Comparison of ENCODE assay signal across 24 cellular contexts in the genomic region with DNA sequence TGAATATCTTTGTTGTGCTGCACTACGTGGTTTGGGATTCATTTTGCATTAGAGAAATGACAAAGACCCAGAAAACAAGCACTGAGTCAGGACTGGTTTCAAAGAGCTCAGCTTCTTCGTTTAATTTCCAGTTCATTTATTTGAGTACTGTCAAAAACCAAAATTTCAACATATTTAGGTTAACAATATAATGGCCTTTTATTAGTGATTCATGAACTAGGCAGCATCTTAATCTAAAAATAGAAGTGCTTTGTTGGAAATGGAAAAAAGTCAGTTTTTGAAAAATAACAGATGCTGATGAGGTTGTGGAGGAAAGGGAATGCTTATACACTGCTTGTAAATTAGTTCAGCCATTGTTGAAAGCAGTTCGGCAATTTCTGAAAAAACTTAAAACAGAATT.
A peak's percentile ranks its signal among the peaks of the same experiment; 100 is the strongest.
DNase-seq lines count a peak whose midpoint lies in the region; ATAC-seq, FAIRE-seq and TF ChIP-seq lines count a peak whose summit lies in the region.
"Had no signal": no experiment of that assay in that cellular context is flagged by ENCODE, and none has a peak within 500 bp of the region (broad histone marks: within the 10 kb centered on the region; RNA-seq: fewer than 3 reads in every experiment).

No MANE protein-coding gene starts in this region.

- intact Hi-C loops in left ventricle myocardium inferior (cut with micrococcal nuclease) = no loop called here
- intact Hi-C loops in CD8-positive, alpha-beta T cell (cut with DNase I, micrococcal nuclease) = no loop called here

- no peaks in the 10 kb centered on the region for H3K27me3 ChIP-seq in left ventricle myocardium inferior (ENCODE audit: low read depth)
- no peaks in the 10 kb centered on the region for H3K27me3 ChIP-seq in CD8-positive, alpha-beta T cell (ENCODE audit: insufficient read depth, low read length)

- H3K27ac Mint-ChIP-seq in nephron = peak overlapping the region in 2 of 3 experiments; percentile 35 to 57
- no peak overlapping the region for H3K27ac Mint-ChIP-seq in CD8-positive, alpha-beta T cell
- H3K27ac Mint-ChIP-seq: CD4-positive, CD25-positive, alpha-beta regulatory T cell had no signal

- H3K4me3 Mint-ChIP-seq in nephron = no peak overlapping the region
- H3K4me3 Mint-ChIP-seq in CD8-positive, alpha-beta T cell = no peak overlapping the region
- H3K4me3 Mint-ChIP-seq: CD4-positive, CD25-positive, alpha-beta regulatory T cell had no signal

- CTCF ChIA-PET in CD8-positive, alpha-beta T cell (lab: Charles Lee) = no interaction called here

- peaks cover 12% of the 10 kb centered on the region for H3K36me3 Mint-ChIP-seq in nephron (ENCODE audit: low read depth)
- H3K36me3 Mint-ChIP-seq in CD8-positive, alpha-beta T cell = no peaks in the 10 kb centered on the region
- H3K36me3 Mint-ChIP-seq: CD4-positive, CD25-positive, alpha-beta regulatory T cell had no signal

- H3K9me3 ChIP-seq in left ventricle myocardium inferior (replicated peaks) = no peaks in the 10 kb centered on the region
- H3K9me3 ChIP-seq in CD8-positive, alpha-beta T cell (ENCODE audit: low read length) = no peaks in the 10 kb centered on the region
- H3K9me3 ChIP-seq: A549, HAP-1 had no signal

- H3K4me3 ChIP-seq in fibroblast of mammary gland (ENCODE audit: control insufficient read depth, low read depth, low read length) (no peak overlapping the region), left ventricle myocardium inferior (no peak overlapping the region)
- H3K4me3 ChIP-seq in CD8-positive, alpha-beta T cell (ENCODE audit: low read depth, low read length) = no peak overlapping the region
- H3K4me3 ChIP-seq: A549, GM12878, HAP-1 had no signal

- DNase-seq in H54 (ENCODE audit: insufficient read length, low spot score) = no peak
- peak; percentile 50 for DNase-seq in amniotic epithelial cell (ENCODE audit: low read depth)
- DNase-seq in fibroblast of mammary gland (ENCODE audit: low read depth) = peak; percentile 62
- DNase-seq in left ventricle myocardium inferior = no peak
- DNase-seq in CD8-positive, alpha-beta T cell = no peak
- DNase-seq in superior temporal gyrus (ENCODE audit: extremely low spot score) = no peak
- DNase-seq: CD4-positive, CD25-positive, alpha-beta regulatory T cell; COR-L47; DMS 273 treated with DMSO at 0.1 percent for 48 hours; DMS79 treated with DMSO at 0.1 percent for 48 hours; Karpas-422; NCI-H1694; NCI-H2081; NCI-H2171; NCI-H345; NCI-H524; NCI-H82; SIG-M5 had no signal

- peaks cover 4% of the 10 kb centered on the region for H3K27me3 Mint-ChIP-seq in nephron (ENCODE audit: low read depth)
- no peaks in the 10 kb centered on the region for H3K27me3 Mint-ChIP-seq in CD8-positive, alpha-beta T cell (ENCODE audit: low read depth)
- H3K27me3 Mint-ChIP-seq: CD4-positive, CD25-positive, alpha-beta regulatory T cell had no signal

- ATAC-seq in CD8-positive, alpha-beta T cell = no peak
- no peak for ATAC-seq in HG03039 (IDR thresholded peaks at IDR 0.05; ENCODE audit: unreplicated experiment)
- ATAC-seq: A549, GM12878, Panc1 had no signal

- H3K27ac ChIP-seq in left ventricle myocardium inferior (replicated peaks) = no peak overlapping the region
- H3K27ac ChIP-seq in CD8-positive, alpha-beta T cell (ENCODE audit: low read depth, low read length) = no peak overlapping the region
- H3K27ac ChIP-seq: A549 had no signal

- H3K36me3 ChIP-seq in left ventricle myocardium inferior = no peaks in the 10 kb centered on the region
- H3K36me3 ChIP-seq in CD8-positive, alpha-beta T cell (ENCODE audit: insufficient read depth, low read length) = no peaks in the 10 kb centered on the region
- H3K36me3 ChIP-seq: HAP-1 had no signal

- POLR2A ChIA-PET in CD8-positive, alpha-beta T cell (lab: Charles Lee) = no interaction called here

- TF ChIP-seq POLR2A in H54 (IDR thresholded peaks at IDR 0.05; ENCODE audit: low read depth, low read length) = no peak

- H3K9me3 Mint-ChIP-seq in nephron = peaks cover 13% of the 10 kb centered on the region
- peaks cover 5% of the 10 kb centered on the region for H3K9me3 Mint-ChIP-seq in CD8-positive, alpha-beta T cell

- no peak for TF ChIP-seq CTCF in fibroblast of mammary gland (conservative IDR thresholded peaks at IDR 0.05; ENCODE audit: control insufficient read depth, insufficient read depth, low read depth, low read length)
- TF ChIP-seq CTCF in nephron (IDR thresholded peaks at IDR 0.05; ENCODE audit: unreplicated experiment in 3 of 3) = no peak
- no peak for TF ChIP-seq CTCF in left ventricle myocardium inferior (IDR thresholded peaks at IDR 0.05; ENCODE audit: borderline replicate concordance)
- no peak for TF ChIP-seq CTCF in CD8-positive, alpha-beta T cell (IDR thresholded peaks at IDR 0.05)

- peak; percentile 30 for FAIRE-seq in H54 (lab: Jason Lieb, UNC)
- FAIRE-seq: A549, GM12878 had no signal

- H3K4me1 Mint-ChIP-seq in nephron = peaks cover 36% of the 10 kb centered on the region
- H3K4me1 Mint-ChIP-seq in CD8-positive, alpha-beta T cell (ENCODE audit: low read depth) = no peaks in the 10 kb centered on the region
- H3K4me1 Mint-ChIP-seq: CD4-positive, CD25-positive, alpha-beta regulatory T cell had no signal

- H3K4me1 ChIP-seq in left ventricle myocardium inferior = no peaks in the 10 kb centered on the region
- no peaks in the 10 kb centered on the region for H3K4me1 ChIP-seq in CD8-positive, alpha-beta T cell (ENCODE audit: insufficient read depth, low read length)
- H3K4me1 ChIP-seq: A549, HAP-1 had no signal

Comparison
In these comparisons a context has a peak if more than half of its experiments do, and no peak if none do; other contexts are left out.
1. DNase-seq: peak in amniotic epithelial cell (single experiment) and fibroblast of mammary gland (single experiment); none in H54 (single experiment), left ventricle myocardium inferior (single experiment), CD8-positive, alpha-beta T cell (0 of 7) and superior temporal gyrus (single experiment).